In the genomic region with DNA sequence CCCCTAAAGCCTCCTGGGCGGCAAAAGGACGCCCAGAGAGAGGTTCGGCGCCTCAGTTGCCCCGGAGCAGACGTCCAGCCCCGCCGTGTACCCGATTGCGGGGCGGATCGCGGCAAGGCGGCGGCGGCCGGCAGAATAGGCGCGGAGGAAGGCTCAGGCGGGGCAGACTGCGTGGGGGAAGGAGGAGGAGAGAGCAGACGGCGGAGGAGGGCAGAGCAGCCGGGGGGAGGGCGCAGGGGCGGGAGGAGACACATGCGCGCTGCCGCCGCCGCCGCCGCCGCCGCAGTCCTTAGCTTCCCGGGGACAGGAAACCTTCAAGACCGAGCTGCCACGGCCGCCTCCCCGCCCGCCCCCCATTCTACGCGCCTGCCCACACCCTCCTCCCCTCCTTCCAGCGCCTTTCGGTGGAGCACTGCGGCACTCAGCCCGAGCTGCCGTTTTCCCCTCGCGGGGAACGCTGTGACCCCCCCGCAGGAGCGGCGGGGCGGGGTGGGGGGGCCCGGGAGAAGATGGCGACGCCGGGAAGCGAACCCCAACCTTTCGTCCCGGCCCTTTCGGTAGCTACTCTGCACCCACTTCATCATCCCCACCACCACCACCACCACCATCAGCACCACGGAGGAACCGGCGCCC, we compare ENCODE assay signal across 8 cellular contexts. TPM values are rescaled to one million over a fixed set of nuclear protein-coding genes. Genes with fewer than 3 reads are reported as not detected.
A peak's percentile ranks its signal among the peaks of the same experiment; 100 is the strongest.
DNase-seq lines count a peak whose midpoint lies in the region; ATAC-seq and TF ChIP-seq lines count a peak whose summit lies in the region.

Gene LRCH1 (plus strand): TSS at position 283 of the 633 bp plus-strand sequence. CDS start 227 bp downstream, at position 510.

- peaks cover 40% of the 10 kb centered on the region for H3K4me1 Mint-ChIP-seq in T-helper 2 cell treated with Interferon-gamma antibody and Interleukin-4, amounts not matched to agents 5 μg/mL and 100 μg/mL, for 36 hours (ENCODE audit: low read depth)

- H3K4me3 Mint-ChIP-seq in T-helper 2 cell treated with Interferon-gamma antibody and Interleukin-4, amounts not matched to agents 5 μg/mL and 100 μg/mL, for 36 hours, result peak within 1 kb of the TSS; percentile 97

- H3K4me1 ChIP-seq in uterus, result peaks cover 0 to 7% of the 10 kb centered on the region in 2 donors

- H3K9me3 Mint-ChIP-seq in T-helper 2 cell treated with Interferon-gamma antibody and Interleukin-4, amounts not matched to agents 5 μg/mL and 100 μg/mL, for 36 hours, result no peaks in the 10 kb centered on the region

- H3K4me3 ChIP-seq in GM12865 (ENCODE audit: low read depth, low read length) (peak within 1 kb of the TSS; percentile 98), uterus (peak within 1 kb of the TSS; percentile 98 to 99)

- no peaks in the 10 kb centered on the region for H3K36me3 Mint-ChIP-seq in T-helper 2 cell treated with Interferon-gamma antibody and Interleukin-4, amounts not matched to agents 5 μg/mL and 100 μg/mL, for 36 hours (ENCODE audit: low read depth)

- no peak for TF ChIP-seq CTCF in GM12865 (IDR thresholded peaks at IDR 0.05; ENCODE audit: insufficient read depth, low read depth, low read length, missing control alignments)
- TF ChIP-seq CTCF in uterus (IDR thresholded peaks at IDR 0.05), result no peak

- no peaks in the 10 kb centered on the region for H3K36me3 ChIP-seq in uterus

- DNase-seq in GM12865 (ENCODE audit: low read depth) (peak; percentile 96), NCI-H1930 (lab: John Stamatoyannopoulos, UW) (peak; percentile 63 to 79), left ventricle myocardium superior (peak; percentile 94), putamen (ENCODE audit: low spot score) (peak; percentile 64), uterus (peak; percentile 87 to 92)
- DNase-seq in T-helper 2 cell treated with Interferon-gamma antibody and Interleukin-4, amounts not matched to agents 5 μg/mL and 100 μg/mL, for 36 hours (ENCODE audit: low spot score), result peak; percentile 79

- peak within 1 kb of the TSS; percentile 76 for H3K27ac ChIP-seq in angular gyrus (ENCODE audit: low read depth, low read length)
- H3K27ac ChIP-seq in uterus, result peak within 1 kb of the TSS; percentile 98 to 99

- no peaks in the 10 kb centered on the region for H3K27me3 ChIP-seq in uterus

- TF ChIP-seq POLR2A in uterus (IDR thresholded peaks at IDR 0.05), result no peak

- H3K27me3 Mint-ChIP-seq in T-helper 2 cell treated with Interferon-gamma antibody and Interleukin-4, amounts not matched to agents 5 μg/mL and 100 μg/mL, for 36 hours (ENCODE audit: low read depth), result peaks cover 14% of the 10 kb centered on the region

- intact Hi-C loops in left ventricle myocardium superior (cut with micrococcal nuclease), result loop anchor here (5.0 to 10.0 kb wide), 2 partner anchors 49 to 132 kb away; no protein-coding TSS in a partner anchor
- intact Hi-C loops in uterus (cut with DNase I; ENCODE audit: low total_unique reads), result loop anchor here (2.0 to 5.0 kb wide), 2 partner anchors 128 to 169 kb away; no protein-coding TSS in a partner anchor

- ATAC-seq in HG02840 (IDR thresholded peaks at IDR 0.05; ENCODE audit: low FRiP score, unreplicated experiment) (peak; percentile 69), left ventricle myocardium superior (peak; percentile 94)

- no peaks in the 10 kb centered on the region for H3K9me3 ChIP-seq in uterus

- peak within 1 kb of the TSS; percentile 79 for H3K27ac Mint-ChIP-seq in T-helper 2 cell treated with Interferon-gamma antibody and Interleukin-4, amounts not matched to agents 5 μg/mL and 100 μg/mL, for 36 hours

RNA-seq across cellular contexts. Expression of gene LRCH1, which starts in this region (rescaled TPM):
- total RNA-seq in left ventricle myocardium superior, result 12.5 TPM
- 10 to 100 TPM; 29.1 to 55.6 (median 36.2) TPM for total RNA-seq in uterus

Comparison
In these comparisons a context has a peak if more than half of its experiments do, and no peak if none do; other contexts are left out.
1. Peak in every context shown above with its lines: DNase-seq, ATAC-seq, H3K4me3 ChIP-seq and H3K27ac ChIP-seq.